ENCODE assay signal across 10 cellular contexts in genomic region chr16:29809031-29809747, GRCh38. TPM values are rescaled to one million over a fixed set of nuclear protein-coding genes. Genes with fewer than 3 reads are reported as not detected.
DNase-seq lines count a peak whose midpoint lies in the region; ATAC-seq, FAIRE-seq and TF ChIP-seq lines count a peak whose summit lies in the region.
"Had no signal": no experiment of that assay in that cellular context is flagged by ENCODE, and none has a peak within 500 bp of the region (broad histone marks: within the 10 kb centered on the region; RNA-seq: fewer than 3 reads in every experiment).

No MANE protein-coding gene starts in this region.

- peaks cover 0 to 3% of the 10 kb centered on the region in 2 donors for H3K36me3 ChIP-seq in kidney (ENCODE audit: control insufficient read depth in 1 of 2, insufficient read depth in 2 of 2, low read length in 2 of 2)
- H3K36me3 ChIP-seq in thyroid gland, result peaks cover 11 to 15% of the 10 kb centered on the region in 2 donors

- intact Hi-C loops in kidney (cut with DNase I), result no loop called here
- intact Hi-C loops in thyroid gland (cut with DNase I), result no loop called here

- H3K27ac Mint-ChIP-seq in activated naive CD8-positive, alpha-beta T cell, result peak overlapping the region; percentile 98

- no peaks in the 10 kb centered on the region for H3K27me3 Mint-ChIP-seq in activated T-cell treated with anti-CD3 and anti-CD28 coated beads, Interleukin-2, amount 50 U/mL, for 4 hours (ENCODE audit: low read depth)
- H3K27me3 Mint-ChIP-seq in activated naive CD8-positive, alpha-beta T cell, result no peaks in the 10 kb centered on the region

- DNase-seq in activated T-cell treated with anti-CD3 and anti-CD28 coated beads, Interleukin-2, amount 50 U/mL, for 4 hours, result no peak
- no peak for DNase-seq in activated T-cell treated with anti-CD3 and anti-CD28 coated beads for 4 hours
- peak; percentile 87 for DNase-seq in kidney
- no peak for DNase-seq in thyroid gland
- no peak for DNase-seq in HK-2 (ENCODE audit: unreplicated experiment)
- DNase-seq in COLO668 (lab: John Stamatoyannopoulos, UW; ENCODE audit: unreplicated experiment), result no peak
- DNase-seq: NCI-H1436 had no signal

- no peaks in the 10 kb centered on the region for H3K27me3 ChIP-seq in thyroid gland

- WGBS in thyroid gland, 2 donors, result 81 to 87% methylated on average over 15 to 16 of the region's 31 CpGs

- H3K9me3 ChIP-seq in kidney (ENCODE audit: control insufficient read depth in 1 of 2, low read length in 2 of 2) (no peaks in the 10 kb centered on the region), thyroid gland (no peaks in the 10 kb centered on the region)

- no peaks in the 10 kb centered on the region for H3K9me3 Mint-ChIP-seq in activated T-cell treated with anti-CD3 and anti-CD28 coated beads, Interleukin-2, amount 50 U/mL, for 4 hours
- no peaks in the 10 kb centered on the region for H3K9me3 Mint-ChIP-seq in activated naive CD8-positive, alpha-beta T cell (ENCODE audit: low read depth)

- peak overlapping the region in 1 of 2 donors; percentile 56 for H3K4me3 ChIP-seq in kidney (ENCODE audit: low read length in 2 of 2)
- H3K4me3 ChIP-seq in thyroid gland (replicated peaks in 1 of 3), result no peak overlapping the region

- ATAC-seq in activated T-cell treated with anti-CD3 and anti-CD28 coated beads, Interleukin-2, amount 50 U/mL, for 4 hours, result no peak
- no peak for ATAC-seq in GM21447 (IDR thresholded peaks at IDR 0.05; ENCODE audit: unreplicated experiment)

- peaks cover 55% of the 10 kb centered on the region for H3K4me1 Mint-ChIP-seq in activated T-cell treated with anti-CD3 and anti-CD28 coated beads, Interleukin-2, amount 50 U/mL, for 4 hours (ENCODE audit: low read depth)
- H3K4me1 Mint-ChIP-seq in activated naive CD8-positive, alpha-beta T cell (ENCODE audit: low read depth), result peaks cover 41% of the 10 kb centered on the region

- no peak for FAIRE-seq in kidney (lab: Jason Lieb, UNC)
- FAIRE-seq: colon had no signal

- H3K36me3 Mint-ChIP-seq in activated T-cell treated with anti-CD3 and anti-CD28 coated beads, Interleukin-2, amount 50 U/mL, for 4 hours (ENCODE audit: insufficient read depth), result peaks cover 11% of the 10 kb centered on the region
- peaks cover 9% of the 10 kb centered on the region for H3K36me3 Mint-ChIP-seq in activated naive CD8-positive, alpha-beta T cell

- H3K4me3 Mint-ChIP-seq in activated T-cell treated with anti-CD3 and anti-CD28 coated beads, Interleukin-2, amount 50 U/mL, for 4 hours, result peak overlapping the region; percentile 98
- peak overlapping the region; percentile 97 for H3K4me3 Mint-ChIP-seq in activated naive CD8-positive, alpha-beta T cell

- TF ChIP-seq CTCF in kidney (IDR thresholded peaks at IDR 0.05; ENCODE audit: borderline replicate concordance, extremely low read depth, insufficient read depth) (no peak), thyroid gland (IDR thresholded peaks at IDR 0.05) (no peak)

- H3K4me1 ChIP-seq in kidney (ENCODE audit: control insufficient read depth in 1 of 2, insufficient read depth in 1 of 2, low read depth in 1 of 2, low read length in 2 of 2), result peaks cover 16 to 39% of the 10 kb centered on the region in 2 donors
- H3K4me1 ChIP-seq in thyroid gland, result peaks cover 37 to 58% of the 10 kb centered on the region in 2 donors

- H3K27ac ChIP-seq in kidney (ENCODE audit: low read depth in 2 of 2, low read length in 2 of 2) (peak overlapping the region in 1 of 2 donors; percentile 94), thyroid gland (peak overlapping the region in 2 of 3 donors; percentile 29 to 96)

- no peak overlapping the region for H3K9ac ChIP-seq in kidney (ENCODE audit: low read length in 2 of 2)

- TF ChIP-seq POLR2A in thyroid gland (IDR thresholded peaks at IDR 0.05), result no peak

RNA-seq across cellular contexts. Expression of gene PRRT2, which starts 2.8 kb away (rescaled TPM):
- 1 to 10 TPM in 1 of 3 donors, under 1 TPM in 2; 0.34 to 1.6 (median 0.76) TPM for total RNA-seq in activated T-cell treated with anti-CD3 and anti-CD28 coated beads, Interleukin-2, amount 50 U/mL, for 4 hours
- total RNA-seq in kidney (1.9 TPM), thyroid gland (1 to 10 TPM in 3 of 4 donors, under 1 TPM in 1; 0.89 to 4.0 (median 2.4) TPM)
- 0.88 TPM for polyA plus RNA-seq in kidney (ENCODE audit: insufficient read depth, low read depth, low replicate concordance)

RNA-seq across cellular contexts. Expression of gene MAZ, which starts 2.9 kb away (rescaled TPM):
- total RNA-seq in activated T-cell treated with anti-CD3 and anti-CD28 coated beads, Interleukin-2, amount 50 U/mL, for 4 hours, result 100 to 1,000 TPM; 321 to 471 (median 409) TPM
- total RNA-seq in kidney (137 TPM), thyroid gland (100 to 1,000 TPM in 2 of 4 donors, 10 to 100 TPM in 2; 80.4 to 132 (median 107) TPM)
- 85.5 TPM for polyA plus RNA-seq in kidney (ENCODE audit: insufficient read depth, low read depth, low replicate concordance)

RNA-seq across cellular contexts. Expression of gene PAGR1, which starts 6.8 kb away (rescaled TPM):
- 10 to 100 TPM; 35.2 to 40.9 (median 40.7) TPM for total RNA-seq in activated T-cell treated with anti-CD3 and anti-CD28 coated beads, Interleukin-2, amount 50 U/mL, for 4 hours
- total RNA-seq in kidney (23.5 TPM), thyroid gland (10 to 100 TPM; 38.2 to 75.0 (median 55.2) TPM)
- polyA plus RNA-seq in kidney (ENCODE audit: insufficient read depth, low read depth, low replicate concordance), result 30.0 TPM

RNA-seq across cellular contexts. Expression of gene MVP, which starts 11.1 kb away (rescaled TPM):
- 10 to 100 TPM; 80.6 to 86.4 (median 85.8) TPM for total RNA-seq in activated T-cell treated with anti-CD3 and anti-CD28 coated beads, Interleukin-2, amount 50 U/mL, for 4 hours
- total RNA-seq in kidney (271 TPM), thyroid gland (100 to 1,000 TPM in 1 of 4 donors, 10 to 100 TPM in 3; 70.1 to 127 (median 90.6) TPM)
- 123 TPM for polyA plus RNA-seq in kidney (ENCODE audit: insufficient read depth, low read depth, low replicate concordance)

RNA-seq across cellular contexts. Expression of gene KIF22, which starts 18.6 kb away (rescaled TPM):
- 10 to 100 TPM; 73.5 to 82.2 (median 79.7) TPM for total RNA-seq in activated T-cell treated with anti-CD3 and anti-CD28 coated beads, Interleukin-2, amount 50 U/mL, for 4 hours
- total RNA-seq in kidney, result 32.3 TPM
- 42.9 TPM for polyA plus RNA-seq in kidney (ENCODE audit: insufficient read depth, low read depth, low replicate concordance)
- 10 to 100 TPM; 38.4 to 68.6 (median 57.2) TPM for total RNA-seq in thyroid gland
